In the genomic region with DNA sequence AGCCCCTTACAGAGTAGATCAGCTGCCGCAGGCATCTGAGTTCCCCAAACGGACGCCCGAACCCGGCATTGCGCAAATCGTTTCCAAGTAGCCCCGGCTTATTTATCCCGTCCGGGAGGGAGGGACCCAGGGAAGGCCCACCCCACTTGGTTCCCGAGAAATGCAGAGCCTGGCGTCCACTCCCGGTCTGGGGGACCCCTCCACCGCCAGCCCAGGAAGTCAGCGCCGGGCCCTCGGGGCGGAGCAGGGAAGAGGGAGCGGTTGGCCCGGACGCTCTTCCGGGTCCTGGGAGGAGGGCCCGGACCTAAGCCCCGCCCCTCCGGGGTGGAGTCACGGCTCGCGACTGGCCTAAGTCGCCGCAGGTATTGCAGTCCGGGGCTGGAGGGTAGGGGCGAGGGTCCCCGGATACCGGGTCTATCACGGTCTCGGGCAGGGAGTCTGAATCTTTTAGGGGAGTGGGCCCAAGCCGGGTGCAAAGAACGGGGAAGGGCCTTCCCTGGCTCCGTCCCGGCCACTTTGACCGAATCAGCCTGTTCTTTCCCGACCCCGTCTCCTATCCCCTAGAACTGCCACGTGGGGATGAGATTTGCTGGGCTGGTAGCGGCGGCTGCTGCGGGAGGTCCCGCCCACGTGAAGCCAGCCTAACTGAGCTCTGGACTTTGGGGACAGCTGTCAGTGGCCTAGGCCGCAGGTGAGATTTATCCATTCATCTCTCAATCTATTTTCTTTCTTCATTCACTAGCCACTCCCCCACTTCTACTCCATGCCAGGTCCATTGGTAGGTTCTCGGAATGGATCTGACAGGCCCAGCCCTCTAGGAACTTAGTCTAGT, we compare ENCODE assay signal across 1 cellular context.
TF ChIP-seq lines count a peak whose summit lies in the region.

RABEPK (plus strand) TSS at position 327 of the 832 bp plus-strand sequence. CDS start 2,472 bp downstream, outside the sequence.

TF ChIP-seq in HEK293, 187 proteins besides CTCF, POLR2A, EP300 and RAD21 (continued from another document and continues in another):
- TF ChIP-seq, protein P1, sequence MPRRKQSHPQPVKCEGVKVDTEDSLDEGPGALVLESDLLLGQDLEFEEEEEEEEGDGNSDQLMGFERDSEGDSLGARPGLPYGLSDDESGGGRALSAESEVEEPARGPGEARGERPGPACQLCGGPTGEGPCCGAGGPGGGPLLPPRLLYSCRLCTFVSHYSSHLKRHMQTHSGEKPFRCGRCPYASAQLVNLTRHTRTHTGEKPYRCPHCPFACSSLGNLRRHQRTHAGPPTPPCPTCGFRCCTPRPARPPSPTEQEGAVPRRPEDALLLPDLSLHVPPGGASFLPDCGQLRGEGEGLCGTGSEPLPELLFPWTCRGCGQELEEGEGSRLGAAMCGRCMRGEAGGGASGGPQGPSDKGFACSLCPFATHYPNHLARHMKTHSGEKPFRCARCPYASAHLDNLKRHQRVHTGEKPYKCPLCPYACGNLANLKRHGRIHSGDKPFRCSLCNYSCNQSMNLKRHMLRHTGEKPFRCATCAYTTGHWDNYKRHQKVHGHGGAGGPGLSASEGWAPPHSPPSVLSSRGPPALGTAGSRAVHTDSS (tag by site-specific recombination; IDR thresholded peaks at IDR 0.05) = no peak
- no peak for TF ChIP-seq ZFP41 (tag by site-specific recombination; IDR thresholded peaks at IDR 0.05; ENCODE audit: borderline replicate concordance)
- TF ChIP-seq ZEB2 (tag by site-specific recombination; IDR thresholded peaks at IDR 0.05) = peak; percentile 79; the same call in 1 of the 2 replicates
- TF ChIP-seq ZIC2 (tag by site-specific recombination; IDR thresholded peaks at IDR 0.05) = no peak
- TF ChIP-seq ZNF223 (tag by site-specific recombination; IDR thresholded peaks at IDR 0.05) = no peak
- TF ChIP-seq ZNF510 (tag by site-specific recombination; IDR thresholded peaks at IDR 0.05; ENCODE audit: insufficient replicate concordance) = no peak
- peak; percentile 70 for TF ChIP-seq IKZF3 (tag by site-specific recombination; IDR thresholded peaks at IDR 0.05)
- TF ChIP-seq MEIS1 (CRISPR knock-in tag; IDR thresholded peaks at IDR 0.05; ENCODE audit: borderline replicate concordance) = no peak
- no peak for TF ChIP-seq ZNF544 (tag by site-specific recombination; IDR thresholded peaks at IDR 0.05)
- no peak for TF ChIP-seq GLI4 (tag by site-specific recombination; IDR thresholded peaks at IDR 0.05)
- no peak for TF ChIP-seq ZNF791 (tag by site-specific recombination; IDR thresholded peaks at IDR 0.05)
- TF ChIP-seq, protein P2, sequence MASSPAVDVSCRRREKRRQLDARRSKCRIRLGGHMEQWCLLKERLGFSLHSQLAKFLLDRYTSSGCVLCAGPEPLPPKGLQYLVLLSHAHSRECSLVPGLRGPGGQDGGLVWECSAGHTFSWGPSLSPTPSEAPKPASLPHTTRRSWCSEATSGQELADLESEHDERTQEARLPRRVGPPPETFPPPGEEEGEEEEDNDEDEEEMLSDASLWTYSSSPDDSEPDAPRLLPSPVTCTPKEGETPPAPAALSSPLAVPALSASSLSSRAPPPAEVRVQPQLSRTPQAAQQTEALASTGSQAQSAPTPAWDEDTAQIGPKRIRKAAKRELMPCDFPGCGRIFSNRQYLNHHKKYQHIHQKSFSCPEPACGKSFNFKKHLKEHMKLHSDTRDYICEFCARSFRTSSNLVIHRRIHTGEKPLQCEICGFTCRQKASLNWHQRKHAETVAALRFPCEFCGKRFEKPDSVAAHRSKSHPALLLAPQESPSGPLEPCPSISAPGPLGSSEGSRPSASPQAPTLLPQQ (tag by site-specific recombination; IDR thresholded peaks at IDR 0.05) = peak; percentile 54; the same call in 1 of the 2 replicates
- no peak for TF ChIP-seq YY1 (tag by site-specific recombination; IDR thresholded peaks at IDR 0.05)
- 0 out of 2 replicates have a peak, but pooled peaks have one; percentile 14 for TF ChIP-seq ZNF2 (tag by site-specific recombination; IDR thresholded peaks at IDR 0.05)
- no peak for TF ChIP-seq ZNF140 (tag by site-specific recombination; IDR thresholded peaks at IDR 0.05)
- TF ChIP-seq ZSCAN5A (tag by site-specific recombination; IDR thresholded peaks at IDR 0.05) = no peak
- TF ChIP-seq ZNF324 (tag by site-specific recombination; IDR thresholded peaks at IDR 0.05) = no peak
- no peak for TF ChIP-seq ZSCAN16 (tag by site-specific recombination; IDR thresholded peaks at IDR 0.05)
- TF ChIP-seq GLIS2 (tag by site-specific recombination; IDR thresholded peaks at IDR 0.05) = peak; percentile 68
- TF ChIP-seq ZNF580 (tag by site-specific recombination; IDR thresholded peaks at IDR 0.05) = no peak
- TF ChIP-seq AEBP2 (tag by site-specific recombination; IDR thresholded peaks at IDR 0.05; ENCODE audit: borderline replicate concordance) = no peak
- TF ChIP-seq ZBTB17 (tag by site-specific recombination; IDR thresholded peaks at IDR 0.05) = peak; percentile 60
- TF ChIP-seq ZBTB10 (tag by site-specific recombination; IDR thresholded peaks at IDR 0.05) = peak; percentile 67; the same call in 1 of the 2 replicates
- TF ChIP-seq, protein P3, sequence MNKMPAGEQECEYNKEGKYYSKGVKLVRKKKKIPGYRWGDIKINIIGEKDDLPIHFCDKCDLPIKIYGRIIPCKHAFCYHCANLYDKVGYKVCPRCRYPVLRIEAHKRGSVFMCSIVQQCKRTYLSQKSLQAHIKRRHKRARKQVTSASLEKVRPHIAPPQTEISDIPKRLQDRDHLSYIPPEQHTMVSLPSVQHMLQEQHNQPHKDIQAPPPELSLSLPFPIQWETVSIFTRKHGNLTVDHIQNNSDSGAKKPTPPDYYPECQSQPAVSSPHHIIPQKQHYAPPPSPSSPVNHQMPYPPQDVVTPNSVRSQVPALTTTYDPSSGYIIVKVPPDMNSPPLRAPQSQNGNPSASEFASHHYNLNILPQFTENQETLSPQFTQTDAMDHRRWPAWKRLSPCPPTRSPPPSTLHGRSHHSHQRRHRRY (tag by site-specific recombination; IDR thresholded peaks at IDR 0.05) = no peak
- TF ChIP-seq ZNF132 (tag by site-specific recombination; IDR thresholded peaks at IDR 0.05; ENCODE audit: borderline replicate concordance) = no peak
- no peak for TF ChIP-seq HOXC10 (CRISPR knock-in tag; IDR thresholded peaks at IDR 0.05)
- no peak for TF ChIP-seq ZNF146 (tag by site-specific recombination; IDR thresholded peaks at IDR 0.05)
- TF ChIP-seq ZNF398 (tag by site-specific recombination; IDR thresholded peaks at IDR 0.05) = no peak
- TF ChIP-seq ZNF354C (tag by site-specific recombination; IDR thresholded peaks at IDR 0.05; ENCODE audit: borderline replicate concordance, low read depth) = no peak
- no peak for TF ChIP-seq ZNF266 (tag by site-specific recombination; IDR thresholded peaks at IDR 0.05; ENCODE audit: low read depth)
- no peak for TF ChIP-seq OVOL3 (tag by site-specific recombination; IDR thresholded peaks at IDR 0.05)
- TF ChIP-seq, protein P4, sequence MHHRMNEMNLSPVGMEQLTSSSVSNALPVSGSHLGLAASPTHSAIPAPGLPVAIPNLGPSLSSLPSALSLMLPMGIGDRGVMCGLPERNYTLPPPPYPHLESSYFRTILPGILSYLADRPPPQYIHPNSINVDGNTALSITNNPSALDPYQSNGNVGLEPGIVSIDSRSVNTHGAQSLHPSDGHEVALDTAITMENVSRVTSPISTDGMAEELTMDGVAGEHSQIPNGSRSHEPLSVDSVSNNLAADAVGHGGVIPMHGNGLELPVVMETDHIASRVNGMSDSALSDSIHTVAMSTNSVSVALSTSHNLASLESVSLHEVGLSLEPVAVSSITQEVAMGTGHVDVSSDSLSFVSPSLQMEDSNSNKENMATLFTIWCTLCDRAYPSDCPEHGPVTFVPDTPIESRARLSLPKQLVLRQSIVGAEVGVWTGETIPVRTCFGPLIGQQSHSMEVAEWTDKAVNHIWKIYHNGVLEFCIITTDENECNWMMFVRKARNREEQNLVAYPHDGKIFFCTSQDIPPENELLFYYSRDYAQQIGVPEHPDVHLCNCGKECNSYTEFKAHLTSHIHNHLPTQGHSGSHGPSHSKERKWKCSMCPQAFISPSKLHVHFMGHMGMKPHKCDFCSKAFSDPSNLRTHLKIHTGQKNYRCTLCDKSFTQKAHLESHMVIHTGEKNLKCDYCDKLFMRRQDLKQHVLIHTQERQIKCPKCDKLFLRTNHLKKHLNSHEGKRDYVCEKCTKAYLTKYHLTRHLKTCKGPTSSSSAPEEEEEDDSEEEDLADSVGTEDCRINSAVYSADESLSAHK (tag by site-specific recombination; IDR thresholded peaks at IDR 0.05) = no peak
- TF ChIP-seq ZNF133 (tag by site-specific recombination; IDR thresholded peaks at IDR 0.05) = no peak
- TF ChIP-seq BCL11A (tag by site-specific recombination; IDR thresholded peaks at IDR 0.05; ENCODE audit: low read depth) = no peak
- TF ChIP-seq ZNF26 (tag by site-specific recombination; IDR thresholded peaks at IDR 0.05) = no peak
- no peak for TF ChIP-seq ZNF785 (tag by site-specific recombination; IDR thresholded peaks at IDR 0.05)
- TF ChIP-seq SCRT2 (tag by site-specific recombination; IDR thresholded peaks at IDR 0.05) = no peak
- TF ChIP-seq KLF17 (tag by site-specific recombination; IDR thresholded peaks at IDR 0.05) = peak; percentile 58; the same call in 1 of the 2 replicates
- TF ChIP-seq ZNF426 (tag by site-specific recombination; IDR thresholded peaks at IDR 0.05) = no peak
- no peak for TF ChIP-seq ZNF654 (tag by site-specific recombination; IDR thresholded peaks at IDR 0.05; ENCODE audit: low read depth)
- no peak for TF ChIP-seq ZNF707 (tag by site-specific recombination; IDR thresholded peaks at IDR 0.05)
- no peak for TF ChIP-seq PRDM1 (tag by site-specific recombination; IDR thresholded peaks at IDR 0.05)
